ENCODE assay signal across 18 cellular contexts in genomic region chr5:66989286-66989685, GRCh38.
A peak's percentile ranks its signal among the peaks of the same experiment; 100 is the strongest.
DNase-seq lines count a peak whose midpoint lies in the region; ATAC-seq and TF ChIP-seq lines count a peak whose summit lies in the region.
"Had no signal": no experiment of that assay in that cellular context is flagged by ENCODE, and none has a peak within 500 bp of the region (broad histone marks: within the 10 kb centered on the region; RNA-seq: fewer than 3 reads in every experiment).

No MANE protein-coding gene starts in this region.

- ATAC-seq in SK-N-SH treated with all-trans-retinoic acid at 6 μM for 48 hours: peak; percentile 55
- ATAC-seq: activated naive CD4-positive, alpha-beta T cell treated with anti-CD3 and anti-CD28 coated beads, Interleukin-2, amount 50 U/mL, for 72 hours; natural killer cell treated with Interleukin-12 subunit alpha and Interleukin-12 subunit beta and Interleukin-15 and Interleukin-18, amount 100 ng/mL, for 72 hours had no signal

- H3K4me3 ChIP-seq in esophagus (ENCODE audit: low read depth in 1 of 2, low read length in 2 of 2): no peak overlapping the region
- H3K4me3 ChIP-seq: colonic mucosa, skin epidermis had no signal

- H3K4me1 Mint-ChIP-seq in HFFc6 (ENCODE audit: low read depth): peaks cover 22% of the 10 kb centered on the region
- H3K4me1 Mint-ChIP-seq in CD14-positive monocyte: peaks cover 12% of the 10 kb centered on the region

- no peaks in the 10 kb centered on the region for H3K9me3 ChIP-seq in esophagus (ENCODE audit: control insufficient read depth in 2 of 2, insufficient read depth in 1 of 2, low read depth in 1 of 2, low read length in 1 of 2)
- H3K9me3 ChIP-seq: colonic mucosa had no signal

- H3K27ac Mint-ChIP-seq in HFFc6 (no peak overlapping the region; the same call in 1 of the 2 replicates), CD14-positive monocyte (no peak overlapping the region)
- H3K27ac Mint-ChIP-seq: activated naive CD4-positive, alpha-beta T cell treated with anti-CD3 and anti-CD28 coated beads, Interleukin-2, amount 50 U/mL, for 72 hours; CD4-positive, alpha-beta memory T cell; natural killer cell treated with Interleukin-12 subunit alpha and Interleukin-12 subunit beta and Interleukin-15 and Interleukin-18, amount 100 ng/mL, for 72 hours had no signal

- no peaks in the 10 kb centered on the region for H3K36me3 ChIP-seq in esophagus (ENCODE audit: control insufficient read depth in 2 of 2, insufficient read depth in 2 of 2, low read length in 1 of 2)
- H3K36me3 ChIP-seq: colonic mucosa had no signal

- peaks cover 0 to 2% of the 10 kb centered on the region in 2 donors for H3K4me1 ChIP-seq in esophagus (ENCODE audit: control insufficient read depth in 2 of 2, insufficient read depth in 2 of 2, low read length in 1 of 2)

- peak; percentile 12 for DNase-seq in HFFc6
- DNase-seq in retina: peak; percentile 29
- DNase-seq in CD14-positive monocyte (ENCODE audit: low spot score): no peak
- DNase-seq in NCI-H146 (lab: John Stamatoyannopoulos, UW): no peak
- no peak for DNase-seq in NOMO-1 treated with dmso at 0.1 percent for 144 hours (lab: John Stamatoyannopoulos, UW; ENCODE audit: unreplicated experiment)
- DNase-seq: activated CD8-positive, alpha-beta memory T cell treated with anti-CD3 and anti-CD28 coated beads, Interleukin-2, amount 50 U/mL, for 48 hours; CD4-positive, alpha-beta memory T cell; colonic mucosa; kidney; NCI-H1417; NCI-H526; Right ventricle myocardium superior had no signal

- 0 to 1% methylated on average over 1 of the region's 1 CpG for WGBS in esophagus, 2 donors

- H3K4me3 Mint-ChIP-seq in HFFc6 (no peak overlapping the region), CD14-positive monocyte (no peak overlapping the region)
- H3K4me3 Mint-ChIP-seq: CD4-positive, alpha-beta memory T cell; natural killer cell treated with Interleukin-12 subunit alpha and Interleukin-12 subunit beta and Interleukin-15 and Interleukin-18, amount 100 ng/mL, for 72 hours had no signal

- intact Hi-C loops in CD14-positive monocyte (cut with micrococcal nuclease): no loop called here

- TF ChIP-seq CTCF in HFFc6 (IDR thresholded peaks at IDR 0.05) (no peak), CD14-positive monocyte (IDR thresholded peaks at IDR 0.05) (no peak)

- H3K36me3 Mint-ChIP-seq in HFFc6 (ENCODE audit: low read depth) (no peaks in the 10 kb centered on the region), CD14-positive monocyte (no peaks in the 10 kb centered on the region)
- H3K36me3 Mint-ChIP-seq: activated naive CD4-positive, alpha-beta T cell treated with anti-CD3 and anti-CD28 coated beads, Interleukin-2, amount 50 U/mL, for 72 hours; CD4-positive, alpha-beta memory T cell; natural killer cell treated with Interleukin-12 subunit alpha and Interleukin-12 subunit beta and Interleukin-15 and Interleukin-18, amount 100 ng/mL, for 72 hours had no signal

- H3K27me3 Mint-ChIP-seq in HFFc6 (ENCODE audit: insufficient read depth) (peaks cover 3% of the 10 kb centered on the region; the same call in 1 of the 2 replicates), CD14-positive monocyte (ENCODE audit: low read depth in 3 of 3) (peaks cover 0 to 2% (median 0%) of the 10 kb centered on the region in 3 donors)
- H3K27me3 Mint-ChIP-seq: CD4-positive, alpha-beta memory T cell had no signal

- no peaks in the 10 kb centered on the region for H3K27me3 ChIP-seq in esophagus (ENCODE audit: control insufficient read depth in 1 of 2, insufficient read depth in 2 of 2, low read length in 2 of 2)
- H3K27me3 ChIP-seq: colonic mucosa had no signal

- peak overlapping the region; percentile 47 to 59 for H3K27ac ChIP-seq in esophagus (ENCODE audit: low read depth in 2 of 2, low read length in 1 of 2)
- H3K27ac ChIP-seq: colonic mucosa, VCaP had no signal

- no peaks in the 10 kb centered on the region for H3K9me3 Mint-ChIP-seq in HFFc6
- H3K9me3 Mint-ChIP-seq in CD14-positive monocyte: no peaks in the 10 kb centered on the region
- H3K9me3 Mint-ChIP-seq: activated naive CD4-positive, alpha-beta T cell treated with anti-CD3 and anti-CD28 coated beads, Interleukin-2, amount 50 U/mL, for 72 hours; CD4-positive, alpha-beta memory T cell; natural killer cell treated with Interleukin-12 subunit alpha and Interleukin-12 subunit beta and Interleukin-15 and Interleukin-18, amount 100 ng/mL, for 72 hours had no signal

TF ChIP-seq in SK-N-SH treated with all-trans-retinoic acid at 6 μM for 48 hours, 23 proteins besides CTCF, POLR2A, EP300 and RAD21:
- TF ChIP-seq ZFP30 (CRISPR knock-in tag; IDR thresholded peaks at IDR 0.05) (no peak), CSDC2 (CRISPR knock-in tag; IDR thresholded peaks at IDR 0.05) (0 out of 2 replicates have a peak, but pooled peaks have one; percentile 25)
TF ChIP-seq in SK-N-SH treated with all-trans-retinoic acid at 6 μM for 48 hours: peak in this region for 1.

Comparison
In these comparisons a context has a peak if more than half of its experiments do, and no peak if none do; other contexts are left out.
1. DNase-seq: peak in HFFc6 (single experiment) and retina (single experiment); none in CD14-positive monocyte (single experiment), NCI-H146 (single experiment) and NOMO-1 treated with dmso at 0.1 percent for 144 hours (single experiment).